ENCODE assay signal across 1 cellular context in genomic region chr10:47337243-47337642, GRCh38.
TF ChIP-seq lines count a peak whose summit lies in the region.

No MANE protein-coding gene starts in this region.

TF ChIP-seq in IMR-90, 13 proteins besides CTCF, POLR2A, EP300 and RAD21:
- TF ChIP-seq USF2 (IDR thresholded peaks at IDR 0.05; ENCODE audit: low read depth, low read length) (no peak), RFX5 (IDR thresholded peaks at IDR 0.05; ENCODE audit: low read depth, low read length) (no peak), RCOR1 (IDR thresholded peaks at IDR 0.05; ENCODE audit: insufficient replicate concordance, low read length) (no peak), MAZ (IDR thresholded peaks at IDR 0.05; ENCODE audit: borderline replicate concordance, low read depth, low read length) (no peak), BHLHE40 (IDR thresholded peaks at IDR 0.05; ENCODE audit: low read depth, low read length) (no peak), NFE2L2 (IDR thresholded peaks at IDR 0.05; ENCODE audit: low read depth, low read length) (no peak), MXI1 (IDR thresholded peaks at IDR 0.05; ENCODE audit: borderline replicate concordance, low read depth, low read length) (no peak), FOS (IDR thresholded peaks at IDR 0.05; ENCODE audit: low read depth, low read length) (no peak)
- TF ChIP-seq, protein P1, sequence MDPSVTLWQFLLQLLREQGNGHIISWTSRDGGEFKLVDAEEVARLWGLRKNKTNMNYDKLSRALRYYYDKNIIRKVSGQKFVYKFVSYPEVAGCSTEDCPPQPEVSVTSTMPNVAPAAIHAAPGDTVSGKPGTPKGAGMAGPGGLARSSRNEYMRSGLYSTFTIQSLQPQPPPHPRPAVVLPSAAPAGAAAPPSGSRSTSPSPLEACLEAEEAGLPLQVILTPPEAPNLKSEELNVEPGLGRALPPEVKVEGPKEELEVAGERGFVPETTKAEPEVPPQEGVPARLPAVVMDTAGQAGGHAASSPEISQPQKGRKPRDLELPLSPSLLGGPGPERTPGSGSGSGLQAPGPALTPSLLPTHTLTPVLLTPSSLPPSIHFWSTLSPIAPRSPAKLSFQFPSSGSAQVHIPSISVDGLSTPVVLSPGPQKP (IDR thresholded peaks at IDR 0.05; ENCODE audit: borderline replicate concordance, low read depth, low read length): no peak
